Comparison of ENCODE assay signal across 29 cellular contexts in genomic region chr16:50088302-50088701, GRCh38.
"Had no signal": no experiment of that assay in that cellular context is flagged by ENCODE, and none has a peak within 500 bp of the region (broad histone marks: within the 10 kb centered on the region; RNA-seq: fewer than 3 reads in every experiment).

No MANE protein-coding gene starts in this region.

- H3K27ac ChIP-seq: left lung, pancreas, prostate gland, skin epidermis, stomach, testis, thyroid gland, transverse colon, upper lobe of left lung, vagina had no signal

- H3K36me3 ChIP-seq: prostate gland had no signal

- ATAC-seq: left colon; left lung; mucosa of descending colon; naive thymus-derived CD4-positive, alpha-beta T cell; natural killer cell treated with Interleukin-12 subunit alpha and Interleukin-12 subunit beta and Interleukin-15 and Interleukin-18, amount 100 ng/mL, for 72 hours; pancreas; right cardiac atrium; sciatic nerve; stimulated activated naive B cell treated with anti-CD40 and anti-IgM and Interleukin-4, amounts not matched to agents 10 μg/mL and 1 μg/mL and 100 μg/mL, for 72 hours; stimulated activated naive CD8-positive, alpha-beta T cell treated with anti-CD3 and anti-CD28 coated beads, Interleukin-15, Interleukin-2, amounts not matched to agents 100 U/mL and 50 U/mL, for 24 hours had no signal

- H3K4me1 Mint-ChIP-seq: memory B cell had no signal

- H3K27me3 Mint-ChIP-seq: memory B cell; naive thymus-derived CD4-positive, alpha-beta T cell; natural killer cell treated with Interleukin-12 subunit alpha and Interleukin-12 subunit beta and Interleukin-15 and Interleukin-18, amount 100 ng/mL, for 72 hours; stimulated activated naive B cell treated with anti-CD40 and anti-IgM and Interleukin-4, amounts not matched to agents 10 μg/mL and 1 μg/mL and 100 μg/mL, for 72 hours had no signal

- H3K27me3 ChIP-seq: left lung, pancreas, stomach, testis, thyroid gland, transverse colon, upper lobe of left lung, vagina had no signal

- H3K4me1 ChIP-seq: left lung, pancreas, prostate gland, stomach, testis, thyroid gland, transverse colon, vagina had no signal

- DNase-seq: kidney; left colon; left lung; midbrain; mucosa of descending colon; naive thymus-derived CD4-positive, alpha-beta T cell; nucleus accumbens; pancreas; posterior cingulate gyrus; retina; right cardiac atrium; stimulated activated CD4-positive, alpha-beta T cell treated with anti-CD3 and anti-CD28 coated beads, Interleukin-12 subunit alpha, Interleukin-12 subunit beta, amount 100 ng/mL, for 4 hours; stimulated activated CD4-positive, alpha-beta T cell treated with anti-CD3 and anti-CD28 coated beads, Interleukin-15, amount 100 ng/mL, for 24 hours; stimulated activated CD4-positive, alpha-beta T cell treated with anti-CD3 and anti-CD28 coated beads, Interleukin-2, amount 100 ng/mL, for 24 hours; stimulated activated CD4-positive, alpha-beta T cell treated with anti-CD3 and anti-CD28 coated beads, Interleukin-4, amount 100 ng/mL, for 1 hour; stimulated activated naive B cell treated with anti-CD40 and anti-IgM and Interleukin-4, amounts not matched to agents 10 μg/mL and 1 μg/mL and 100 μg/mL, for 72 hours; stimulated activated naive CD8-positive, alpha-beta T cell treated with anti-CD3 and anti-CD28 coated beads, Interleukin-15, Interleukin-2, amounts not matched to agents 100 U/mL and 50 U/mL, for 24 hours; stomach; testis; thyroid gland; transverse colon; upper lobe of left lung had no signal

- H3K4me3 ChIP-seq: left lung, lung, mucosa of descending colon, pancreas, prostate gland, skin epidermis, stomach, testis, thyroid gland, transverse colon, upper lobe of left lung, vagina had no signal

- H3K9me3 ChIP-seq: left lung, mucosa of descending colon, pancreas, prostate gland, stomach, testis, thyroid gland, transverse colon, upper lobe of left lung, vagina had no signal

- H3K9me3 Mint-ChIP-seq: memory B cell; naive thymus-derived CD4-positive, alpha-beta T cell; natural killer cell treated with Interleukin-12 subunit alpha and Interleukin-12 subunit beta and Interleukin-15 and Interleukin-18, amount 100 ng/mL, for 72 hours; stimulated activated naive B cell treated with anti-CD40 and anti-IgM and Interleukin-4, amounts not matched to agents 10 μg/mL and 1 μg/mL and 100 μg/mL, for 72 hours had no signal

- H3K27ac Mint-ChIP-seq: memory B cell; natural killer cell treated with Interleukin-12 subunit alpha and Interleukin-12 subunit beta and Interleukin-15 and Interleukin-18, amount 100 ng/mL, for 72 hours; stimulated activated naive B cell treated with anti-CD40 and anti-IgM and Interleukin-4, amounts not matched to agents 10 μg/mL and 1 μg/mL and 100 μg/mL, for 72 hours had no signal

- H3K4me3 Mint-ChIP-seq: memory B cell; naive thymus-derived CD4-positive, alpha-beta T cell; natural killer cell treated with Interleukin-12 subunit alpha and Interleukin-12 subunit beta and Interleukin-15 and Interleukin-18, amount 100 ng/mL, for 72 hours; stimulated activated naive B cell treated with anti-CD40 and anti-IgM and Interleukin-4, amounts not matched to agents 10 μg/mL and 1 μg/mL and 100 μg/mL, for 72 hours had no signal
